1 cellular context compared by ENCODE assay signal in genomic region chr11:208177-208916, GRCh38.
A peak's percentile ranks its signal among the peaks of the same experiment; 100 is the strongest.
TF ChIP-seq lines count a peak whose summit lies in the region.

No MANE protein-coding gene starts in this region.

TF ChIP-seq in K562, 482 proteins besides CTCF, POLR2A, EP300 and RAD21 (continued from another document and continues in another):
- TF ChIP-seq ZBTB49 (CRISPR knock-in tag; IDR thresholded peaks at IDR 0.05; ENCODE audit: borderline replicate concordance) (no peak), HDAC6 (IDR thresholded peaks at IDR 0.05; ENCODE audit: low read depth, low read length) (no peak), CGGBP1 (CRISPR knock-in tag; IDR thresholded peaks at IDR 0.05) (no peak), FOXP4 (CRISPR knock-in tag; IDR thresholded peaks at IDR 0.05; ENCODE audit: borderline replicate concordance) (no peak; the same call in 1 of the 2 replicates), TFE3 (CRISPR knock-in tag; IDR thresholded peaks at IDR 0.05) (no peak), NR0B1 (IDR thresholded peaks at IDR 0.05; ENCODE audit: partially characterized antibody) (no peak), ZNF311 (CRISPR knock-in tag; IDR thresholded peaks at IDR 0.05) (no peak), CXXC5 (CRISPR knock-in tag; IDR thresholded peaks at IDR 0.05) (peak; percentile 94), CEBPG (CRISPR knock-in tag; IDR thresholded peaks at IDR 0.05) (no peak), CEBPG (tag; conservative IDR thresholded peaks at IDR 0.05 in 1 of 2, IDR thresholded peaks at IDR 0.05 in 1 of 2) (no peak), JUN (IDR thresholded peaks at IDR 0.05; ENCODE audit: borderline replicate concordance, low read depth, low read length) (peak; percentile 33; the same call in 1 of the 2 replicates), JUN (CRISPR knock-in tag; IDR thresholded peaks at IDR 0.05; ENCODE audit: borderline replicate concordance) (no peak), MED1 (CRISPR knock-in tag; IDR thresholded peaks at IDR 0.05; ENCODE audit: borderline replicate concordance) (no peak), SMAD1 (IDR thresholded peaks at IDR 0.05; ENCODE audit: low read depth, low read length, partially characterized antibody) (peak; percentile 40), TFAP4 (CRISPR knock-in tag; IDR thresholded peaks at IDR 0.05; ENCODE audit: borderline replicate concordance) (peak; percentile 46; the same call in 1 of the 2 replicates), ZNF134 (CRISPR knock-in tag; conservative IDR thresholded peaks at IDR 0.05) (no peak), COPS2 (conservative IDR thresholded peaks at IDR 0.05) (no peak), CREB3L1 (IDR thresholded peaks at IDR 0.05; ENCODE audit: borderline replicate concordance, low read depth) (peak; percentile 38; the same call in 1 of the 2 replicates), CEBPZ (IDR thresholded peaks at IDR 0.05; ENCODE audit: borderline replicate concordance, low read depth, low read length) (no peak), SMARCA5 (IDR thresholded peaks at IDR 0.05) (no peak), GATA2 (CRISPR knock-in tag; IDR thresholded peaks at IDR 0.05) (no peak), PRMT5 (CRISPR knock-in tag; IDR thresholded peaks at IDR 0.05) (no peak), ZKSCAN8 (CRISPR knock-in tag; IDR thresholded peaks at IDR 0.05) (no peak), CBX5 (IDR thresholded peaks at IDR 0.05; ENCODE audit: borderline replicate concordance, low read depth) (no peak), EWSR1 (IDR thresholded peaks at IDR 0.05; ENCODE audit: borderline replicate concordance, low read depth, partially characterized antibody) (no peak), ARID3B (CRISPR knock-in tag; IDR thresholded peaks at IDR 0.05; ENCODE audit: borderline replicate concordance) (no peak), KLF16 (IDR thresholded peaks at IDR 0.05) (no peak), ZNF239 (CRISPR knock-in tag; IDR thresholded peaks at IDR 0.05) (no peak), SRSF7 (optimal IDR thresholded peaks at IDR 0.05; ENCODE audit: low read depth, low read length) (no peak), ARID4B (CRISPR knock-in tag; IDR thresholded peaks at IDR 0.05) (no peak), CREM (IDR thresholded peaks at IDR 0.05; ENCODE audit: low read depth) (peak; percentile 74), HNRNPUL1 (IDR thresholded peaks at IDR 0.05; ENCODE audit: low read length) (no peak), MEIS2 (IDR thresholded peaks at IDR 0.05; ENCODE audit: partially characterized antibody) (peak; percentile 1), ATF2 (CRISPR knock-in tag; IDR thresholded peaks at IDR 0.05) (no peak), BACH1 (tag; IDR thresholded peaks at IDR 0.05) (no peak), SUPT5H (IDR thresholded peaks at IDR 0.05) (peak; percentile 74), FOXJ3 (CRISPR knock-in tag; IDR thresholded peaks at IDR 0.05) (no peak), ZBED1 (IDR thresholded peaks at IDR 0.05) (no peak), TAF9B (IDR thresholded peaks at IDR 0.05; ENCODE audit: partially characterized antibody) (no peak), ZKSCAN3 (CRISPR knock-in tag; IDR thresholded peaks at IDR 0.05) (no peak), ARID2 (IDR thresholded peaks at IDR 0.05) (no peak), BMI1 (IDR thresholded peaks at IDR 0.05; ENCODE audit: low read length) (no peak)
